12 cellular contexts compared by ENCODE assay signal in genomic region chr14:22898302-22898894, GRCh38. TPM values are rescaled to one million over a fixed set of nuclear protein-coding genes. Genes with fewer than 3 reads are reported as not detected.
DNase-seq lines count a peak whose midpoint lies in the region; ATAC-seq, FAIRE-seq and TF ChIP-seq lines count a peak whose summit lies in the region.
"Had no signal": no experiment of that assay in that cellular context is flagged by ENCODE, and none has a peak within 500 bp of the region (broad histone marks: within the 10 kb centered on the region; RNA-seq: fewer than 3 reads in every experiment).

No MANE protein-coding gene starts in this region.

- peak overlapping the region in 1 of 2 experiments; percentile 18; a peak in 2 of 6 replicates for H3K27ac ChIP-seq in A549
- peak overlapping the region; percentile 28 for H3K27ac ChIP-seq in keratinocyte (ENCODE audit: control insufficient read depth, insufficient read depth, low read length)

- ATAC-seq in A549: peak; percentile 51 to 65
- no peak for ATAC-seq in HG03196 (IDR thresholded peaks at IDR 0.05; ENCODE audit: unreplicated experiment)
- ATAC-seq: left ventricle myocardium superior had no signal

- H2AFZ ChIP-seq in keratinocyte (ENCODE audit: control insufficient read depth, low read length): no peak overlapping the region

- peaks cover 12 to 17% of the 10 kb centered on the region in 2 experiments for H3K36me3 ChIP-seq in keratinocyte (ENCODE audit: control insufficient read depth in 2 of 2, extremely low read depth in 1 of 2, insufficient read depth in 2 of 2, low read length in 2 of 2)

- no peaks in the 10 kb centered on the region for H4K20me1 ChIP-seq in keratinocyte (ENCODE audit: control insufficient read depth, extremely low read depth, insufficient read depth, low read length)

- H3K4me3 ChIP-seq in A549 (no peak overlapping the region), keratinocyte (ENCODE audit: control insufficient read depth in 2 of 3, extremely low read depth in 1 of 3, insufficient read depth in 2 of 3, low read depth in 1 of 3, low read length in 3 of 3) (no peak overlapping the region)

- peaks cover 17% of the 10 kb centered on the region for H3K4me1 ChIP-seq in A549
- H3K4me1 ChIP-seq in keratinocyte (ENCODE audit: control insufficient read depth, extremely low read depth, insufficient read depth, low read length): peaks cover 14% of the 10 kb centered on the region

- no peaks in the 10 kb centered on the region for H3K9me1 ChIP-seq in keratinocyte (ENCODE audit: control insufficient read depth, extremely low read depth, insufficient read depth, low read length)

- CTCF ChIA-PET in A549 (lab: Yijun Ruan, JAX): interaction anchor here (1.2 to 16.6 kb wide), 7 partner anchors 16 to 343 kb away, joined by 3 to 368 read pairs (median 41); partner anchors contain the start of genes LRP10, RBM23 and REM2

- WGBS in A549 (ENCODE audit: missing lambda C conversion rate): 47% methylated on average over 7 of the region's 7 CpGs

- POLR2A ChIA-PET in A549 (lab: Yijun Ruan, JAX): no interaction called here

- no peak for FAIRE-seq in A549 (lab: Jason Lieb, UNC)
- FAIRE-seq in keratinocyte (lab: Jason Lieb, UNC): peak; percentile 76
- FAIRE-seq: colon, D721Med had no signal

- dilution Hi-C loops in keratinocyte (cut with MboI; ENCODE audit: extremely low pct_ligation_motif_present, low sequenced_read_pairs): no loop called here

- H3K27me3 ChIP-seq in keratinocyte (ENCODE audit: control insufficient read depth, extremely low read depth, insufficient read depth, low read length): no peaks in the 10 kb centered on the region

- H3K9ac ChIP-seq in keratinocyte (ENCODE audit: control insufficient read depth, extremely low read depth, insufficient read depth, low read length): no peak overlapping the region

- DNase-seq in A549 (ENCODE audit: low read depth in 1 of 2, low spot score in 1 of 2) (peak in 1 of 2 experiments; percentile 24), HCEC 1CT (peak; percentile 93), astrocyte of the hippocampus (ENCODE audit: low read depth, low spot score) (peak; percentile 23), keratinocyte (ENCODE audit: low read depth, low spot score) (no peak), NCI-H1694 (lab: John Stamatoyannopoulos, UW) (no peak), NCI-H82 (lab: John Stamatoyannopoulos, UW) (no peak)
- no peak for DNase-seq in effector CD8-positive, alpha-beta T cell (lab: John Stamatoyannopoulos, UW)
- DNase-seq: activated CD4-positive, CD25-positive, alpha-beta regulatory T cell treated with anti-CD3 and anti-CD28 coated beads, Interleukin-2, amount 50 U/mL, for 72 hours; left ventricle myocardium superior had no signal

- TF ChIP-seq POLR2A in A549 (IDR thresholded peaks at IDR 0.05; ENCODE audit: low read length): no peak

- H3K9me3 ChIP-seq in A549 (no peaks in the 10 kb centered on the region), keratinocyte (ENCODE audit: control insufficient read depth, low read depth, low read length) (no peaks in the 10 kb centered on the region)

- no peak for TF ChIP-seq RAD21 in A549 (conservative IDR thresholded peaks at IDR 0.05 in 1 of 2, IDR thresholded peaks at IDR 0.05 in 1 of 2)

- no peak for TF ChIP-seq EP300 in A549 (IDR thresholded peaks at IDR 0.05)

- H3K4me2 ChIP-seq in A549 (peak overlapping the region; percentile 25; the same call in 2 of the 3 replicates), keratinocyte (ENCODE audit: control insufficient read depth, extremely low read depth, insufficient read depth, low read depth, low read length) (peak overlapping the region; percentile 7)

- TF ChIP-seq CTCF in A549 (IDR thresholded peaks at IDR 0.05) (no peak), keratinocyte (optimal IDR thresholded peaks at IDR 0.05 in 1 of 3, IDR thresholded peaks at IDR 0.05 in 1 of 3, conservative IDR thresholded peaks at IDR 0.05 in 1 of 3; ENCODE audit: extremely low read depth in 1 of 3, insufficient read depth in 2 of 3, low read length in 3 of 3) (no peak)

- H3K79me2 ChIP-seq in keratinocyte (ENCODE audit: control insufficient read depth, insufficient read depth, low read length): no peaks in the 10 kb centered on the region

RNA-seq across cellular contexts. Expression of gene REM2, which starts 15.4 kb away (rescaled TPM):
- polyA plus RNA-seq in A549 (2011; rRNA removed) (0.29 and 0.31 TPM in 2 replicates), A549 (2017; fragmentation: RNase III; extraction: RNeasy Plus Mini Kit Qiagen cat#74134 plus additional on column Dnase treatment) (0.23 to 0.46 TPM (median 0.29 TPM) in 3 replicates), keratinocyte (0.04 to 0.06 TPM (median 0.05 TPM) in 3 replicates)
- polyA plus RNA-seq in A549 (2012; cell fraction: cytosol; rRNA removed): 0.21 and 0.30 TPM in 2 replicates
- polyA plus RNA-seq in A549 (2012; cell fraction: nucleus; rRNA removed): 0.96 and 1.3 TPM in 2 replicates
- 0.39 TPM in 1 of 2 replicates, not detected in the other for polyA minus RNA-seq in A549 (2011; rRNA and poly(A)+ RNA removed)
- polyA plus RNA-seq in keratinocyte (2011; ENCODE audit: low read depth): not detected
- 0.06 TPM in 1 of 2 replicates, not detected in the other for polyA plus RNA-seq in keratinocyte (2011; cell fraction: cytosol; rRNA removed)
- 0.20 and 0.25 TPM in 2 replicates for polyA plus RNA-seq in keratinocyte (2011; cell fraction: nucleus; rRNA removed)
- polyA plus RNA-seq in keratinocyte (2012; ENCODE audit: low replicate concordance): 0.87 TPM in 1 of 2 replicates, not detected in the other
- polyA minus RNA-seq in keratinocyte: not detected in 3 replicates
- not detected for polyA minus RNA-seq in keratinocyte (2011; cell fraction: cytosol; rRNA and poly(A)+ RNA removed)
- polyA minus RNA-seq in keratinocyte (2011; cell fraction: nucleus; rRNA and poly(A)+ RNA removed): 0.32 TPM in 1 of 2 replicates, not detected in the other

RNA-seq across cellular contexts. Expression of gene RBM23, which starts 20.6 kb away (rescaled TPM):
- polyA plus RNA-seq in A549 (2011; rRNA removed): 68.0 and 71.7 TPM in 2 replicates
- 60.6 and 65.8 TPM in 2 replicates for polyA plus RNA-seq in A549 (2012; cell fraction: cytosol; rRNA removed)
- 97.1 and 107 TPM in 2 replicates for polyA plus RNA-seq in A549 (2012; cell fraction: nucleus; rRNA removed)
- 64.2 to 66.5 TPM (median 65.8 TPM) in 3 replicates for polyA plus RNA-seq in A549 (2017; fragmentation: RNase III; extraction: RNeasy Plus Mini Kit Qiagen cat#74134 plus additional on column Dnase treatment)
- 71.4 and 82.2 TPM in 2 replicates for polyA minus RNA-seq in A549 (2011; rRNA and poly(A)+ RNA removed)
- polyA plus RNA-seq in keratinocyte: 36.9 to 73.8 TPM (median 50.8 TPM) in 3 replicates
- 41.7 TPM for polyA plus RNA-seq in keratinocyte (2011; ENCODE audit: low read depth)
- polyA plus RNA-seq in keratinocyte (2011; cell fraction: cytosol; rRNA removed): 43.9 and 47.7 TPM in 2 replicates
- polyA plus RNA-seq in keratinocyte (2011; cell fraction: nucleus; rRNA removed): 58.7 and 68.4 TPM in 2 replicates
- 28.6 and 43.5 TPM in 2 replicates for polyA plus RNA-seq in keratinocyte (2012; ENCODE audit: low replicate concordance)
- 31.6 to 63.5 TPM (median 46.4 TPM) in 3 replicates for polyA minus RNA-seq in keratinocyte
- polyA minus RNA-seq in keratinocyte (2011; cell fraction: cytosol; rRNA and poly(A)+ RNA removed): 35.3 TPM
- 26.8 and 36.9 TPM in 2 replicates for polyA minus RNA-seq in keratinocyte (2011; cell fraction: nucleus; rRNA and poly(A)+ RNA removed)

RNA-seq across cellular contexts. Expression of gene LRP10, which starts 26.9 kb away (rescaled TPM):
- polyA plus RNA-seq in A549 (2011; rRNA removed): 74.3 and 99.6 TPM in 2 replicates
- polyA plus RNA-seq in A549 (2012; cell fraction: cytosol; rRNA removed): 56.1 and 79.2 TPM in 2 replicates
- 93.7 and 133 TPM in 2 replicates for polyA plus RNA-seq in A549 (2012; cell fraction: nucleus; rRNA removed)
- 45.5 to 62.9 TPM (median 57.2 TPM) in 3 replicates for polyA plus RNA-seq in A549 (2017; fragmentation: RNase III; extraction: RNeasy Plus Mini Kit Qiagen cat#74134 plus additional on column Dnase treatment)
- 129 and 185 TPM in 2 replicates for polyA minus RNA-seq in A549 (2011; rRNA and poly(A)+ RNA removed)
- 36.7 to 79.4 TPM (median 62.5 TPM) in 3 replicates for polyA plus RNA-seq in keratinocyte
- polyA plus RNA-seq in keratinocyte (2011; ENCODE audit: low read depth): 43.9 TPM
- 44.1 and 73.2 TPM in 2 replicates for polyA plus RNA-seq in keratinocyte (2011; cell fraction: cytosol; rRNA removed)
- 131 and 159 TPM in 2 replicates for polyA plus RNA-seq in keratinocyte (2011; cell fraction: nucleus; rRNA removed)
- 95.0 and 106 TPM in 2 replicates for polyA plus RNA-seq in keratinocyte (2012; ENCODE audit: low replicate concordance)
- 110 to 463 TPM (median 142 TPM) in 3 replicates for polyA minus RNA-seq in keratinocyte
- polyA minus RNA-seq in keratinocyte (2011; cell fraction: cytosol; rRNA and poly(A)+ RNA removed): 143 TPM
- 194 and 209 TPM in 2 replicates for polyA minus RNA-seq in keratinocyte (2011; cell fraction: nucleus; rRNA and poly(A)+ RNA removed)

RNA-seq across cellular contexts. Expression of gene PRMT5, which starts 30.8 kb away (rescaled TPM):
- polyA plus RNA-seq in A549 (2011; rRNA removed) (214 and 299 TPM in 2 replicates), A549 (2017; fragmentation: RNase III; extraction: RNeasy Plus Mini Kit Qiagen cat#74134 plus additional on column Dnase treatment) (185 to 224 TPM (median 188 TPM) in 3 replicates), keratinocyte (241 to 271 TPM (median 266 TPM) in 3 replicates)
- polyA plus RNA-seq in A549 (2012; cell fraction: cytosol; rRNA removed): 236 and 242 TPM in 2 replicates
- polyA plus RNA-seq in A549 (2012; cell fraction: nucleus; rRNA removed): 236 and 351 TPM in 2 replicates
- 261 and 305 TPM in 2 replicates for polyA minus RNA-seq in A549 (2011; rRNA and poly(A)+ RNA removed)
- 72.9 TPM for polyA plus RNA-seq in keratinocyte (2011; ENCODE audit: low read depth)
- 202 and 233 TPM in 2 replicates for polyA plus RNA-seq in keratinocyte (2011; cell fraction: cytosol; rRNA removed)
- polyA plus RNA-seq in keratinocyte (2011; cell fraction: nucleus; rRNA removed): 242 and 322 TPM in 2 replicates
- polyA plus RNA-seq in keratinocyte (2012; ENCODE audit: low replicate concordance): 114 and 250 TPM in 2 replicates
- polyA minus RNA-seq in keratinocyte: 276 to 326 TPM (median 308 TPM) in 3 replicates
- polyA minus RNA-seq in keratinocyte (2011; cell fraction: cytosol; rRNA and poly(A)+ RNA removed): 151 TPM
- 80.1 and 161 TPM in 2 replicates for polyA minus RNA-seq in keratinocyte (2011; cell fraction: nucleus; rRNA and poly(A)+ RNA removed)

RNA-seq across cellular contexts. Expression of gene HAUS4, which starts 58.5 kb away (rescaled TPM):
- 69.3 and 76.0 TPM in 2 replicates for polyA plus RNA-seq in A549 (2011; rRNA removed)
- polyA plus RNA-seq in A549 (2012; cell fraction: cytosol; rRNA removed): 32.4 and 37.5 TPM in 2 replicates
- polyA plus RNA-seq in A549 (2012; cell fraction: nucleus; rRNA removed): 33.2 and 48.7 TPM in 2 replicates
- polyA plus RNA-seq in A549 (2017; fragmentation: RNase III; extraction: RNeasy Plus Mini Kit Qiagen cat#74134 plus additional on column Dnase treatment): 35.9 to 42.6 TPM (median 37.3 TPM) in 3 replicates
- polyA minus RNA-seq in A549 (2011; rRNA and poly(A)+ RNA removed): 33.1 and 40.3 TPM in 2 replicates
- polyA plus RNA-seq in keratinocyte: 16.6 to 25.5 TPM (median 23.6 TPM) in 3 replicates
- 53.5 TPM for polyA plus RNA-seq in keratinocyte (2011; ENCODE audit: low read depth)
- 13.2 and 14.7 TPM in 2 replicates for polyA plus RNA-seq in keratinocyte (2011; cell fraction: cytosol; rRNA removed)
- polyA plus RNA-seq in keratinocyte (2011; cell fraction: nucleus; rRNA removed): 14.5 and 18.2 TPM in 2 replicates
- 18.4 and 25.0 TPM in 2 replicates for polyA plus RNA-seq in keratinocyte (2012; ENCODE audit: low replicate concordance)
- 9.4 to 22.7 TPM (median 13.8 TPM) in 3 replicates for polyA minus RNA-seq in keratinocyte
- polyA minus RNA-seq in keratinocyte (2011; cell fraction: cytosol; rRNA and poly(A)+ RNA removed): 6.1 TPM
- 4.1 and 8.9 TPM in 2 replicates for polyA minus RNA-seq in keratinocyte (2011; cell fraction: nucleus; rRNA and poly(A)+ RNA removed)

Comparison
In these comparisons a context has a peak if more than half of its experiments do, and no peak if none do; other contexts are left out.
1. DNase-seq: peak in HCEC 1CT (single experiment) and astrocyte of the hippocampus (single experiment); none in keratinocyte (single experiment), effector CD8-positive, alpha-beta T cell (single experiment), NCI-H1694 (single experiment) and NCI-H82 (single experiment).